In genomic region chr20:1937316-1937976, GRCh38 we compare ENCODE assay signal across 18 cellular contexts. TPM values are rescaled to one million over a fixed set of nuclear protein-coding genes. Genes with fewer than 3 reads are reported as not detected.
DNase-seq lines count a peak whose midpoint lies in the region; ATAC-seq and TF ChIP-seq lines count a peak whose summit lies in the region.
"Had no signal": no experiment of that assay in that cellular context is flagged by ENCODE, and none has a peak within 500 bp of the region (broad histone marks: within the 10 kb centered on the region; RNA-seq: fewer than 3 reads in every experiment).

No MANE protein-coding gene starts in this region.

- intact Hi-C loops in posterior vena cava (cut with DNase I), result no loop called here

- no peak for TF ChIP-seq CTCF in RWPE1 (conservative IDR thresholded peaks at IDR 0.05; ENCODE audit: low read depth)

- CTCF ChIA-PET in RWPE1 (lab: Yijun Ruan, JAX), result no interaction called here

- POLR2A ChIA-PET in RWPE1 (lab: Yijun Ruan, JAX; ENCODE audit: low non-redundant PET), result no interaction called here

- H3K27ac ChIP-seq in RWPE1 (peak overlapping the region; percentile 0; the same call in 1 of the 2 replicates), temporal lobe (ENCODE audit: low read depth, low read length) (peak overlapping the region; percentile 37)
- H3K27ac ChIP-seq: BLaER1, HL-60 had no signal

- peak; percentile 50 for DNase-seq in activated effector memory CD4-positive, alpha-beta T cell treated with anti-CD3 and anti-CD28 coated beads, Interleukin-2, amount 50 U/mL, for 16 hours
- no peak for DNase-seq in activated effector memory CD4-positive, alpha-beta T cell treated with Interleukin-2 at 50 U/mL for 16 hours
- DNase-seq in RWPE1 (ENCODE audit: low spot score), result no peak
- peak; percentile 72 for DNase-seq in posterior vena cava (ENCODE audit: low spot score)
- DNase-seq in NCI-H2227 treated with DMSO at 0.1 percent for 48 hours (lab: John Stamatoyannopoulos, UW), result no peak
- DNase-seq: 8988T; AML-193; Calu3; CD4-positive, CD25-positive, alpha-beta regulatory T cell; DMS 273 treated with DMSO at 0.1 percent for 48 hours; H7 had no signal

- no peak for ATAC-seq in GM18520 (IDR thresholded peaks at IDR 0.05; ENCODE audit: unreplicated experiment)
- ATAC-seq: GM12878, GM23338 had no signal

RNA-seq across cellular contexts. Expression of gene SIRPA, which starts 42.2 kb away (rescaled TPM):
- total RNA-seq in posterior vena cava (10 to 100 TPM; 39.7 to 42.1 TPM), temporal lobe (9.3 TPM)
- total RNA-seq: CD4-positive, CD25-positive, alpha-beta regulatory T cell had no signal

RNA-seq across cellular contexts. Expression of gene PDYN, which starts 56.4 kb away (rescaled TPM):
- total RNA-seq in posterior vena cava (not detected), temporal lobe (4.9 TPM)
- total RNA-seq: Calu3; CD4-positive, CD25-positive, alpha-beta regulatory T cell; G401; GM12878 had no signal

Comparison
In these comparisons a context has a peak if more than half of its experiments do, and no peak if none do; other contexts are left out.
1. DNase-seq: peak in activated effector memory CD4-positive, alpha-beta T cell treated with anti-CD3 and anti-CD28 coated beads, Interleukin-2, amount 50 U/mL, for 16 hours (single experiment) and posterior vena cava (single experiment); none in activated effector memory CD4-positive, alpha-beta T cell treated with Interleukin-2 at 50 U/mL for 16 hours (single experiment), RWPE1 (single experiment) and NCI-H2227 treated with DMSO at 0.1 percent for 48 hours (single experiment).